7 cellular contexts compared by ENCODE assay signal in genomic region chr2:11146076-11146475, GRCh38.
"Had no signal": no experiment of that assay in that cellular context is flagged by ENCODE, and none has a peak within 500 bp of the region (broad histone marks: within the 10 kb centered on the region; RNA-seq: fewer than 3 reads in every experiment).

No MANE protein-coding gene starts in this region.

- H3K9me3 Mint-ChIP-seq: IgD-negative memory B cell had no signal

- H3K4me3 ChIP-seq: GM23248 had no signal

- FAIRE-seq: HTR-8/SVneo had no signal

- H3K9ac ChIP-seq: GM23248 had no signal

- H3K36me3 Mint-ChIP-seq: IgD-negative memory B cell had no signal

- DNase-seq: GM23248, GOT3, H7, HCEC 1CT, KG1 had no signal

- H3K27ac ChIP-seq: GM23248 had no signal

- H2AFZ ChIP-seq: GM23248 had no signal
